34 cellular contexts compared by ENCODE assay signal in genomic region chr19:48310227-48310626, GRCh38. TPM values are rescaled to one million over a fixed set of nuclear protein-coding genes. Genes with fewer than 3 reads are reported as not detected.
A peak's percentile ranks its signal among the peaks of the same experiment; 100 is the strongest.
DNase-seq lines count a peak whose midpoint lies in the region; ATAC-seq and TF ChIP-seq lines count a peak whose summit lies in the region.
"Had no signal": no experiment of that assay in that cellular context is flagged by ENCODE, and none has a peak within 500 bp of the region (broad histone marks: within the 10 kb centered on the region; RNA-seq: fewer than 3 reads in every experiment).

No MANE protein-coding gene starts in this region.

- no peak overlapping the region for H3K23ac ChIP-seq in mesenchymal stem cell (ENCODE audit: low read length in 2 of 2)

- no peak overlapping the region for H3K4me3 ChIP-seq in mesenchymal stem cell (ENCODE audit: insufficient read depth in 1 of 2, low read depth in 1 of 2, low read length in 2 of 2)
- no peak overlapping the region for H3K4me3 ChIP-seq in uterus
- H3K4me3 ChIP-seq: prostate gland, skin epidermis, suprapubic skin had no signal

- H3K27me3 ChIP-seq in mesenchymal stem cell (ENCODE audit: control insufficient read depth in 1 of 2, insufficient read depth in 1 of 2, low read length in 2 of 2) (peaks cover 0 to 10% of the 10 kb centered on the region in 2 experiments), uterus (no peaks in the 10 kb centered on the region)
- H3K27me3 ChIP-seq: neutrophil, suprapubic skin had no signal

- no peak overlapping the region for H4K91ac ChIP-seq in mesenchymal stem cell (ENCODE audit: low read length)

- no peaks in the 10 kb centered on the region for H3K79me1 ChIP-seq in mesenchymal stem cell (replicated peaks; ENCODE audit: low read length, poor library complexity, severe bottlenecking)

- no peak overlapping the region for H3K4me2 ChIP-seq in mesenchymal stem cell (ENCODE audit: low read length, poor library complexity, severe bottlenecking)

- no peak overlapping the region for H2BK15ac ChIP-seq in mesenchymal stem cell (ENCODE audit: low read depth, poor library complexity, severe bottlenecking)

- H3K9me3 ChIP-seq in mesenchymal stem cell (ENCODE audit: control insufficient read depth, low read length) (no peaks in the 10 kb centered on the region), uterus (no peaks in the 10 kb centered on the region)
- H3K9me3 ChIP-seq: neutrophil, prostate gland, suprapubic skin had no signal

- H4K8ac ChIP-seq in mesenchymal stem cell (ENCODE audit: low read length) = no peak overlapping the region

- TF ChIP-seq POLR2A in uterus (IDR thresholded peaks at IDR 0.05) = no peak

- no peak overlapping the region for H3K9ac ChIP-seq in mesenchymal stem cell (ENCODE audit: low read length)

- H2BK12ac ChIP-seq in mesenchymal stem cell (ENCODE audit: low read length in 2 of 2) = no peak overlapping the region

- H2AK5ac ChIP-seq in mesenchymal stem cell (ENCODE audit: low read length, severe bottlenecking) = peak overlapping the region; percentile 67

- H3K14ac ChIP-seq in mesenchymal stem cell (ENCODE audit: low read length in 2 of 2) = no peak overlapping the region

- no peak overlapping the region for H3K4ac ChIP-seq in mesenchymal stem cell (ENCODE audit: low read depth in 1 of 2, low read length in 2 of 2)

- DNase-seq in Right ventricle myocardium inferior (ENCODE audit: missing footprints) (no peak), cardiac septum (ENCODE audit: low spot score) (no peak), left ventricle myocardium superior (no peak), mesenchymal stem cell (peak; percentile 55), uterus (no peak), LoVo (ENCODE audit: low spot score) (no peak), DMS 273 treated with DMSO at 0.1 percent for 48 hours (lab: John Stamatoyannopoulos, UW) (no peak), D341Med (ENCODE audit: low spot score) (no peak)
- DNase-seq: activated CD4-positive, alpha-beta memory T cell treated with anti-CD3 and anti-CD28 coated beads for 36 hours; activated CD4-positive, alpha-beta T cell treated with anti-CD3 and anti-CD28 coated beads for 1 hour; activated CD8-positive, alpha-beta memory T cell treated with anti-CD3 and anti-CD28 coated beads, Interleukin-2, amount 50 U/mL, for 4 hours; activated naive CD4-positive, alpha-beta T cell treated with Interleukin-2 at 50 U/mL for 16 hours; cerebellar nuclear complex; COR-L47; DMS79 treated with DMSO at 0.1 percent for 48 hours; GDM1; HCEC 1CT; head of caudate nucleus; Karpas-422; NCI-H1417; NCI-H2081; NCI-H226; NCI-H69; SHP77; stimulated activated naive CD4-positive, alpha-beta T cell had no signal

- no peak overlapping the region for H2BK120ac ChIP-seq in mesenchymal stem cell (ENCODE audit: low read depth, low read length)

- ATAC-seq in Right ventricle myocardium inferior = peak; percentile 57
- peak; percentile 67 for ATAC-seq in left ventricle myocardium superior

- WGBS in mesenchymal stem cell = 57% methylated on average over 5 of the region's 7 CpGs

- no peak overlapping the region for H2BK5ac ChIP-seq in mesenchymal stem cell (ENCODE audit: low read depth, low read length, poor library complexity, severe bottlenecking)

- H3K27ac ChIP-seq in mesenchymal stem cell (ENCODE audit: low read length, poor library complexity, severe bottlenecking) (no peak overlapping the region), uterus (peak overlapping the region; percentile 36 to 54)
- H3K27ac ChIP-seq: 22Rv1, C4-2B, neutrophil, prostate gland, suprapubic skin had no signal

- intact Hi-C loops in Right ventricle myocardium inferior (cut with DNase I) = no loop called here
- intact Hi-C loops in cardiac septum (cut with DNase I) = loop anchor here (5.0 kb wide), 1 partner anchor 277 kb away; no protein-coding TSS in a partner anchor
- intact Hi-C loops in left ventricle myocardium superior (cut with micrococcal nuclease) = no loop called here
- intact Hi-C loops in uterus (cut with DNase I; ENCODE audit: low total_unique reads) = no loop called here

- no peak overlapping the region for H3K18ac ChIP-seq in mesenchymal stem cell (ENCODE audit: low read depth in 1 of 2, low read length in 2 of 2)

- no peak for TF ChIP-seq CTCF in uterus (IDR thresholded peaks at IDR 0.05)

- H3K4me1 ChIP-seq in mesenchymal stem cell (ENCODE audit: control insufficient read depth, insufficient read depth, low read depth, low read length) (peaks cover 13% of the 10 kb centered on the region), uterus (no peaks in the 10 kb centered on the region)
- H3K4me1 ChIP-seq: prostate gland had no signal

- H2AFZ ChIP-seq in mesenchymal stem cell (ENCODE audit: low read depth, low read length) = no peak overlapping the region

- no peaks in the 10 kb centered on the region for H3K36me3 ChIP-seq in mesenchymal stem cell (ENCODE audit: control insufficient read depth in 1 of 2, insufficient read depth in 2 of 2, low read depth in 1 of 2, low read length in 2 of 2)
- no peaks in the 10 kb centered on the region for H3K36me3 ChIP-seq in uterus
- H3K36me3 ChIP-seq: neutrophil, prostate gland, suprapubic skin had no signal

RNA-seq across cellular contexts. Expression of gene EMP3, which starts 15.1 kb away (rescaled TPM):
- total RNA-seq in Right ventricle myocardium inferior = 54.3 TPM
- total RNA-seq in cardiac septum = 47.3 TPM
- total RNA-seq in left ventricle myocardium superior = 33.8 TPM
- 450 TPM for polyA plus RNA-seq in mesenchymal stem cell (2013, experiment 1 of 2)
- 450 TPM for polyA plus RNA-seq in mesenchymal stem cell (2013, experiment 2 of 2)
- 100 to 1,000 TPM in 1 of 4 donors, 10 to 100 TPM in 3; 23.8 to 147 (median 45.2) TPM for total RNA-seq in uterus

RNA-seq across cellular contexts. Expression of gene ZNF114, which starts 40.3 kb away (rescaled TPM):
- 0.78 TPM for total RNA-seq in Right ventricle myocardium inferior
- 0.35 TPM for total RNA-seq in cardiac septum
- total RNA-seq in left ventricle myocardium superior = 0.10 TPM
- polyA plus RNA-seq in mesenchymal stem cell (2013, experiment 1 of 2) = 0.43 TPM
- polyA plus RNA-seq in mesenchymal stem cell (2013, experiment 2 of 2) = 0.42 TPM
- total RNA-seq in uterus = 10 to 100 TPM in 1 of 4 donors, 1 to 10 TPM in 1, under 1 TPM in 1, not detected in 1; under 0.01 to 15.3 (median 2.0) TPM
- total RNA-seq: suprapubic skin had no signal

RNA-seq across cellular contexts. Expression of gene TMEM143, which starts 53.5 kb away (rescaled TPM):
- total RNA-seq in Right ventricle myocardium inferior (106 TPM), cardiac septum (50.2 TPM), left ventricle myocardium superior (110 TPM), uterus (1 to 10 TPM in 3 of 4 donors, under 1 TPM in 1; 0.88 to 6.7 (median 5.8) TPM)
- 3.7 TPM for polyA plus RNA-seq in mesenchymal stem cell (2013, experiment 1 of 2)
- 3.8 TPM for polyA plus RNA-seq in mesenchymal stem cell (2013, experiment 2 of 2)

RNA-seq across cellular contexts. Expression of gene SYNGR4, which starts 53.9 kb away (rescaled TPM):
- not detected for total RNA-seq in Right ventricle myocardium inferior
- not detected for total RNA-seq in cardiac septum
- not detected for total RNA-seq in left ventricle myocardium superior
- polyA plus RNA-seq in mesenchymal stem cell (2013, experiment 1 of 2) = not detected
- polyA plus RNA-seq in mesenchymal stem cell (2013, experiment 2 of 2) = not detected
- total RNA-seq in uterus = not detected
- total RNA-seq: activated T-helper 1 cell treated with anti-CD3 and anti-CD28 coated beads, Interleukin-12 subunit alpha, Interleukin-12 subunit beta, Interleukin-2, Interleukin-4 antibody, amounts not matched to agents 30 ng/mL and 10 ng/mL and 1 ng/mL, durations not matched to agents 14 hours and 24 hours and 36 hours; suprapubic skin; T-helper 2 cell treated with Interferon-gamma antibody and Interleukin-4, amounts not matched to agents 100 ng/mL and 5 ng/mL, for 36 hours; urinary bladder had no signal
- polyA plus RNA-seq: urinary bladder had no signal

RNA-seq across cellular contexts. Expression of gene CARD8, which starts 54.5 kb away (rescaled TPM):
- total RNA-seq in Right ventricle myocardium inferior = 34.5 TPM
- total RNA-seq in cardiac septum = 26.1 TPM
- 31.2 TPM for total RNA-seq in left ventricle myocardium superior
- polyA plus RNA-seq in mesenchymal stem cell (2013, experiment 1 of 2) = 29.2 TPM
- 28.7 TPM for polyA plus RNA-seq in mesenchymal stem cell (2013, experiment 2 of 2)
- total RNA-seq in uterus = 10 to 100 TPM; 18.8 to 80.2 (median 53.0) TPM
